In the genomic region with DNA sequence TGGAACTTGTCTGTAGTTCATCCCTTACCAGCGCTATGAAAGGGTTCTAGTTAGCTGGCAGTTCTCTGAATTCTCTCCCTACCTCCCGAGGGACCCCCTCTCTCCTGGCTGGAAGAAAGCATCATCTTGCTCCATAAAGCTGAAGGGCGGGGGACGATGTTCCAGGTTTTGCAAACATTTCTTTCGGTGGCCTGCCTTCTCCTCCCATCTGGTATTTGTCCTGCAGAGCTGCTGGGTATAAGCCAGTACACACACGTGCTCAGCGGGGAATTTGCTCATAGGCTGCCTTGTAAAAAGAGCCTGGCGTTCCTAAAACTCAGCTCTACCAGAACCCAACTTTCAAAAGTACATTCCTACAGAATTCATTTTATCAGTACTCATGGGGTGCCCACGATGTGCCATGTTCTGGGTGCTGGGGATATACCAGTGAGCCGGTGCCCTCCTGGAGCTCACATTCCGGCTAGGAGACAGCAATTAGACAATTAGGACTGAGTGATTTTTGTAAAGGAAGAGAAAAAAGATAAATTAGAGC, we compare ENCODE assay signal across 2 cellular contexts.
TF ChIP-seq lines count a peak whose summit lies in the region.

No MANE protein-coding gene starts in this region.

TF ChIP-seq in GM23338, 12 proteins besides CTCF, POLR2A, EP300 and RAD21:
- TF ChIP-seq, protein P1, sequence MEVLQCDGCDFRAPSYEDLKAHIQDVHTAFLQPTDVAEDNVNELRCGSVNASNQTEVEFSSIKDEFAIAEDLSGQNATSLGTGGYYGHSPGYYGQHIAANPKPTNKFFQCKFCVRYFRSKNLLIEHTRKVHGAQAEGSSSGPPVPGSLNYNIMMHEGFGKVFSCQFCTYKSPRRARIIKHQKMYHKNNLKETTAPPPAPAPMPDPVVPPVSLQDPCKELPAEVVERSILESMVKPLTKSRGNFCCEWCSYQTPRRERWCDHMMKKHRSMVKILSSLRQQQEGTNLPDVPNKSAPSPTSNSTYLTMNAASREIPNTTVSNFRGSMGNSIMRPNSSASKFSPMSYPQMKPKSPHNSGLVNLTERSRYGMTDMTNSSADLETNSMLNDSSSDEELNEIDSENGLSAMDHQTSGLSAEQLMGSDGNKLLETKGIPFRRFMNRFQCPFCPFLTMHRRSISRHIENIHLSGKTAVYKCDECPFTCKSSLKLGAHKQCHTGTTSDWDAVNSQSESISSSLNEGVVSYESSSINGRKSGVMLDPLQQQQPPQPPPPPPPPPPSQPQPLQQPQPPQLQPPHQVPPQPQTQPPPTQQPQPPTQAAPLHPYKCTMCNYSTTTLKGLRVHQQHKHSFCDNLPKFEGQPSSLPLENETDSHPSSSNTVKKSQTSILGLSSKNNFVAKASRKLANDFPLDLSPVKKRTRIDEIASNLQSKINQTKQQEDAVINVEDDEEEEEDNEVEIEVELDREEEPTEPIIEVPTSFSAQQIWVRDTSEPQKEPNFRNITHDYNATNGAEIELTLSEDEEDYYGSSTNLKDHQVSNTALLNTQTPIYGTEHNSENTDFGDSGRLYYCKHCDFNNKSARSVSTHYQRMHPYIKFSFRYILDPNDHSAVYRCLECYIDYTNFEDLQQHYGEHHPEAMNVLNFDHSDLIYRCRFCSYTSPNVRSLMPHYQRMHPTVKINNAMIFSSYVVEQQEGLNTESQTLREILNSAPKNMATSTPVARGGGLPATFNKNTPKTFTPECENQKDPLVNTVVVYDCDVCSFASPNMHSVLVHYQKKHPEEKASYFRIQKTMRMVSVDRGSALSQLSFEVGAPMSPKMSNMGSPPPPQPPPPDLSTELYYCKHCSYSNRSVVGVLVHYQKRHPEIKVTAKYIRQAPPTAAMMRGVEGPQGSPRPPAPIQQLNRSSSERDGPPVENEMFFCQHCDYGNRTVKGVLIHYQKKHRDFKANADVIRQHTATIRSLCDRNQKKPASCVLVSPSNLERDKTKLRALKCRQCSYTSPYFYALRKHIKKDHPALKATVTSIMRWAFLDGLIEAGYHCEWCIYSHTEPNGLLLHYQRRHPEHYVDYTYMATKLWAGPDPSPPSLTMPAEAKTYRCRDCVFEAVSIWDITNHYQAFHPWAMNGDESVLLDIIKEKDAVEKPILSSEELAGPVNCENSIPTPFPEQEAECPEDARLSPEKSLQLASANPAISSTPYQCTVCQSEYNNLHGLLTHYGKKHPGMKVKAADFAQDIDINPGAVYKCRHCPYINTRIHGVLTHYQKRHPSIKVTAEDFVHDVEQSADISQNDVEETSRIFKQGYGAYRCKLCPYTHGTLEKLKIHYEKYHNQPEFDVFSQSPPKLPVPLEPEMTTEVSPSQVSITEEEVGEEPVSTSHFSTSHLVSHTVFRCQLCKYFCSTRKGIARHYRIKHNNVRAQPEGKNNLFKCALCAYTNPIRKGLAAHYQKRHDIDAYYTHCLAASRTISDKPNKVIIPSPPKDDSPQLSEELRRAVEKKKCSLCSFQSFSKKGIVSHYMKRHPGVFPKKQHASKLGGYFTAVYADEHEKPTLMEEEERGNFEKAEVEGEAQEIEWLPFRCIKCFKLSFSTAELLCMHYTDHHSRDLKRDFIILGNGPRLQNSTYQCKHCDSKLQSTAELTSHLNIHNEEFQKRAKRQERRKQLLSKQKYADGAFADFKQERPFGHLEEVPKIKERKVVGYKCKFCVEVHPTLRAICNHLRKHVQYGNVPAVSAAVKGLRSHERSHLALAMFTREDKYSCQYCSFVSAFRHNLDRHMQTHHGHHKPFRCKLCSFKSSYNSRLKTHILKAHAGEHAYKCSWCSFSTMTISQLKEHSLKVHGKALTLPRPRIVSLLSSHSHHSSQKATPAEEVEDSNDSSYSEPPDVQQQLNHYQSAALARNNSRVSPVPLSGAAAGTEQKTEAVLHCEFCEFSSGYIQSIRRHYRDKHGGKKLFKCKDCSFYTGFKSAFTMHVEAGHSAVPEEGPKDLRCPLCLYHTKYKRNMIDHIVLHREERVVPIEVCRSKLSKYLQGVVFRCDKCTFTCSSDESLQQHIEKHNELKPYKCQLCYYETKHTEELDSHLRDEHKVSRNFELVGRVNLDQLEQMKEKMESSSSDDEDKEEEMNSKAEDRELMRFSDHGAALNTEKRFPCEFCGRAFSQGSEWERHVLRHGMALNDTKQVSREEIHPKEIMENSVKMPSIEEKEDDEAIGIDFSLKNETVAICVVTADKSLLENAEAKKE (CRISPR knock-in tag; IDR thresholded peaks at IDR 0.05), result no peak
TF ChIP-seq in GM23338: peak in this region for 0.

TF ChIP-seq in endothelial cell of umbilical vein, 7 proteins besides CTCF, POLR2A, EP300 and RAD21:
- TF ChIP-seq, protein P2, sequence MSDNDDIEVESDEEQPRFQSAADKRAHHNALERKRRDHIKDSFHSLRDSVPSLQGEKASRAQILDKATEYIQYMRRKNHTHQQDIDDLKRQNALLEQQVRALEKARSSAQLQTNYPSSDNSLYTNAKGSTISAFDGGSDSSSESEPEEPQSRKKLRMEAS (IDR thresholded peaks at IDR 0.05; ENCODE audit: insufficient read depth, insufficient read length), result no peak
- no peak for TF ChIP-seq POLR2AphosphoS5 (IDR thresholded peaks at IDR 0.05; ENCODE audit: insufficient read depth, low read depth, low read length)
- TF ChIP-seq EZH2 (IDR thresholded peaks at IDR 0.05; ENCODE audit: borderline replicate concordance, low read depth, low read length, severe bottlenecking), result no peak
- no peak for TF ChIP-seq JUN (IDR thresholded peaks at IDR 0.05; ENCODE audit: borderline replicate concordance, insufficient read depth, insufficient read length, low read depth)
- no peak for TF ChIP-seq FOS (IDR thresholded peaks at IDR 0.05; ENCODE audit: borderline replicate concordance, insufficient read depth, low read length)
- no peak for TF ChIP-seq MYC (IDR thresholded peaks at IDR 0.05; ENCODE audit: low read depth, low read length)
- no peak for TF ChIP-seq GATA2 (IDR thresholded peaks at IDR 0.05; ENCODE audit: insufficient read depth, insufficient read length, low read depth, low read length)
